ENCODE assay signal across 10 cellular contexts in the genomic region with DNA sequence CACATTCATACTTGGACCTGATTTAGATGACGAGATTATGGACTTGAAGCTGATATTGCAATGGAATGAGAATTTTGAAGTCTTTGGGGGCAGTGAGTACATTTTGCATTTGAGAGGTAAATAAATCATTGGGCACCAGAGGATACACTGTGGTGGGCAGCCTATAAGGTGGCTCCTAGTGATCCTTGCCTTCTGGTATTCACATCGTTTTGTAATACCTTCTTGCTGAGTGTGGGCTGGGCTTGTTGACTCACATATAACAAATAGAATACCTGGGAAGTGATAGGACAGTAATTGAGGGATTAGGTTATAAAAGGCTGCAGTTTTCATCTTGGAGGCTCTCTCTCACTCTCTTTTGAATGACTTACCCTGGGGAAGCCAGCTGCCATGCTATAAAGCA.
"Had no signal": no experiment of that assay in that cellular context is flagged by ENCODE, and none has a peak within 500 bp of the region (broad histone marks: within the 10 kb centered on the region; RNA-seq: fewer than 3 reads in every experiment).

No MANE protein-coding gene starts in this region.

- H3K9me3 ChIP-seq: psoas muscle had no signal

- H3K27ac ChIP-seq: psoas muscle had no signal

- H3K4me3 ChIP-seq: psoas muscle had no signal

- DNase-seq: activated CD4-positive, alpha-beta memory T cell treated with anti-CD3 and anti-CD28 coated beads for 36 hours; activated CD4-positive, CD25-positive, alpha-beta regulatory T cell treated with anti-CD3 and anti-CD28 coated beads, Interleukin-2, amount 50 U/mL, for 72 hours; activated effector memory CD4-positive, alpha-beta T cell treated with anti-CD3 and anti-CD28 coated beads, Interleukin-2, amount 50 U/mL, for 16 hours; activated T-cell treated with anti-CD3 and anti-CD28 coated beads, Interleukin-2, amount 50 U/mL, for 4 hours; effector memory CD4-positive, alpha-beta T cell; psoas muscle; stimulated activated CD4-positive, alpha-beta T cell treated with anti-CD3 and anti-CD28 coated beads, Interleukin-2, amount 100 ng/mL, for 48 hours; stimulated activated CD8-positive, alpha-beta memory T cell treated with anti-CD3 and anti-CD28 coated beads, Interleukin-4, amount 100 ng/mL, for 48 hours; stimulated activated naive CD8-positive, alpha-beta T cell treated with anti-CD3 and anti-CD28 coated beads, Interleukin-15, Interleukin-2, amounts not matched to agents 100 U/mL and 50 U/mL, for 24 hours; SW 1271 had no signal
